Comparison of ENCODE assay signal across 17 cellular contexts in genomic region chr12:2281446-2281845, GRCh38.
A peak's percentile ranks its signal among the peaks of the same experiment; 100 is the strongest.
DNase-seq lines count a peak whose midpoint lies in the region; ATAC-seq and TF ChIP-seq lines count a peak whose summit lies in the region.
"Had no signal": no experiment of that assay in that cellular context is flagged by ENCODE, and none has a peak within 500 bp of the region (broad histone marks: within the 10 kb centered on the region; RNA-seq: fewer than 3 reads in every experiment).

No MANE protein-coding gene starts in this region.

- TF ChIP-seq EP300 in sigmoid colon (IDR thresholded peaks at IDR 0.05) = no peak

- no peak for TF ChIP-seq CTCF in left ventricle myocardium inferior (IDR thresholded peaks at IDR 0.05; ENCODE audit: borderline replicate concordance)
- no peak for TF ChIP-seq CTCF in WTC11 (IDR thresholded peaks at IDR 0.05)
- no peak for TF ChIP-seq CTCF in sigmoid colon (IDR thresholded peaks at IDR 0.05)

- ATAC-seq in right cardiac atrium (no peak), WTC11 (no peak), GM19395 (IDR thresholded peaks at IDR 0.05; ENCODE audit: unreplicated experiment) (no peak)
- ATAC-seq: A549; CD8-positive, alpha-beta T cell had no signal

- H3K27ac ChIP-seq in left ventricle myocardium inferior (replicated peaks) (peak overlapping the region; percentile 83), right cardiac atrium (ENCODE audit: low read length) (no peak overlapping the region), sigmoid colon (peak overlapping the region in 3 of 4 donors; percentile 77 to 89 (median 87))
- H3K27ac ChIP-seq: 22Rv1, A549, C4-2B had no signal

- POLR2A ChIA-PET in WTC11 (lab: Charles Lee) = no interaction called here

- no peak for TF ChIP-seq POLR2A in sigmoid colon (IDR thresholded peaks at IDR 0.05)

- H3K4me3 Mint-ChIP-seq in WTC11 = no peak overlapping the region
- H3K4me3 Mint-ChIP-seq: B cell; CD4-positive, alpha-beta T cell; CD8-positive, alpha-beta T cell had no signal

- peaks cover 3% of the 10 kb centered on the region; the same call in 1 of the 2 replicates for H3K27me3 Mint-ChIP-seq in WTC11 (ENCODE audit: low read depth)

- H3K36me3 ChIP-seq in left ventricle myocardium inferior = no peaks in the 10 kb centered on the region
- no peaks in the 10 kb centered on the region for H3K36me3 ChIP-seq in sigmoid colon
- H3K36me3 ChIP-seq: BLaER1 treated with 17β-estradiol and CSF1 and Interleukin-3, amounts not matched to agents 10 nM and 100 nM had no signal

- intact Hi-C loops in left ventricle myocardium inferior (cut with micrococcal nuclease) = loop anchor here (10.0 kb wide), 1 partner anchor 227 kb away; the partner anchor contains the start of gene CACNA1C
- intact Hi-C loops in right cardiac atrium (cut with DNase I) = loop anchor here (10.0 kb wide), 1 partner anchor 227 kb away; the partner anchor contains the start of gene CACNA1C (in 4 of the 4)
- intact Hi-C loops in sigmoid colon (cut with DNase I) = loop anchor here (5.0 kb wide), 1 partner anchor 99 kb away; no protein-coding TSS in a partner anchor

- H3K4me1 Mint-ChIP-seq in WTC11 = peaks cover 39% of the 10 kb centered on the region

- CTCF ChIA-PET in WTC11 (lab: Charles Lee) = interaction anchor here (1.0 to 12.7 kb wide), 14 partner anchors 8 to 341 kb away, joined by 3 to 169 read pairs (median 8); no protein-coding TSS in a partner anchor

- H3K4me1 ChIP-seq in left ventricle myocardium inferior = peaks cover 86% of the 10 kb centered on the region
- peaks cover 14% of the 10 kb centered on the region for H3K4me1 ChIP-seq in right cardiac atrium (ENCODE audit: control insufficient read depth, insufficient read depth, low read length)
- H3K4me1 ChIP-seq in sigmoid colon = peaks cover 0 to 53% (median 49%) of the 10 kb centered on the region in 4 donors
- H3K4me1 ChIP-seq: A549, Caco-2 had no signal

- H3K9me3 ChIP-seq in left ventricle myocardium inferior (replicated peaks) (no peaks in the 10 kb centered on the region), right cardiac atrium (ENCODE audit: control insufficient read depth, low read length) (no peaks in the 10 kb centered on the region), sigmoid colon (no peaks in the 10 kb centered on the region)
- H3K9me3 ChIP-seq: Caco-2 had no signal

- DNase-seq in left ventricle myocardium inferior (no peak), right cardiac atrium (no peak), WTC11 (ENCODE audit: low spot score) (no peak), sigmoid colon (no peak)
- DNase-seq: AML-193; Caco-2; Calu3; CD4-positive, alpha-beta T cell; CD8-positive, alpha-beta T cell; DMS79 treated with DMSO at 0.1 percent for 48 hours; GF-D8 had no signal

- WGBS in right cardiac atrium = 93% methylated on average over 1 of the region's 1 CpG
- WGBS in sigmoid colon, 2 donors = 95 to 97% methylated on average over 1 of the region's 1 CpG

- H3K4me3 ChIP-seq in left ventricle myocardium inferior (no peak overlapping the region), right cardiac atrium (ENCODE audit: low read length) (no peak overlapping the region), sigmoid colon (no peak overlapping the region)
- H3K4me3 ChIP-seq: A549; BLaER1 treated with 17β-estradiol and CSF1 and Interleukin-3, amounts not matched to agents 10 nM and 100 nM had no signal

- no peaks in the 10 kb centered on the region for H3K27me3 ChIP-seq in left ventricle myocardium inferior (ENCODE audit: low read depth)
- H3K27me3 ChIP-seq in right cardiac atrium (ENCODE audit: control insufficient read depth, insufficient read depth) = no peaks in the 10 kb centered on the region
- H3K27me3 ChIP-seq in sigmoid colon = no peaks in the 10 kb centered on the region
- H3K27me3 ChIP-seq: BLaER1 treated with 17β-estradiol and CSF1 and Interleukin-3, amounts not matched to agents 10 nM and 100 nM had no signal

- H3K27ac Mint-ChIP-seq in WTC11 = no peak overlapping the region
- H3K27ac Mint-ChIP-seq: B cell; CD4-positive, alpha-beta T cell; CD8-positive, alpha-beta T cell had no signal

- no peaks in the 10 kb centered on the region for H3K36me3 Mint-ChIP-seq in WTC11
- H3K36me3 Mint-ChIP-seq: CD8-positive, alpha-beta T cell had no signal

- H3K9me3 Mint-ChIP-seq in WTC11 = peaks cover 10% of the 10 kb centered on the region; the same call in 1 of the 2 replicates
- H3K9me3 Mint-ChIP-seq: CD4-positive, alpha-beta T cell had no signal

TF ChIP-seq in WTC11, 78 proteins besides CTCF, POLR2A, EP300 and RAD21:
- TF ChIP-seq ZNF317 (CRISPR knock-in tag; IDR thresholded peaks at IDR 0.05; ENCODE audit: borderline replicate concordance, low read depth) (peak; percentile 91), MXD4 (CRISPR knock-in tag; IDR thresholded peaks at IDR 0.05; ENCODE audit: borderline replicate concordance) (no peak)
